In the genomic region with DNA sequence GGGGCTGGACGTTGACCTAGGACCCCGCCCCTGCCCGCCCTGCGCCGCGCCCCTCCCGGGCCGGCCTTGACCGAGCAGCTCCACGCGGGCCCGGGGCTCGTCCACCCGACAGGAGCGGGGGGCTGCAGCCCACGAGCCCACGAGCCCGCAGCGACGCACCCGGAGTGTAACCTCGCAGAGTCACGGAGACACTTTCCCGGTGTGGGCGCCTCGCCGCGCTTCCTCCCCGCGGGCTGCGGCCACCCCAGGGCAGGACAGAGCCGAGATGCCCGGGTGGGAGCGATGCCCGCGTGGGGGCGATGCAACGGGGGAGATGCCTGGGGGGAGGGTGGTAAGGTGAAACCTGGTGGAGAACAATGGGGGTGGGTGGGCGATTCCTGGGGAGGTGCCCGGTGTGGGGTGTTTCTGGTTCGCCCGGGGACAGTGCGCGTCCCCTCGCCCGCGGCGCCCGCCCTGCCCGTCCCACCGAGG, we compare ENCODE assay signal across 11 cellular contexts. TPM values are rescaled to one million over a fixed set of nuclear protein-coding genes. Genes with fewer than 3 reads are reported as not detected.
DNase-seq lines count a peak whose midpoint lies in the region; ATAC-seq and TF ChIP-seq lines count a peak whose summit lies in the region.
"Had no signal": no experiment of that assay in that cellular context is flagged by ENCODE, and none has a peak within 500 bp of the region (broad histone marks: within the 10 kb centered on the region; RNA-seq: fewer than 3 reads in every experiment).

No MANE protein-coding gene starts in this region.

- H2BK5ac ChIP-seq in trophoblast cell (ENCODE audit: low read depth, low read length, poor library complexity), result no peak overlapping the region

- H4K91ac ChIP-seq in trophoblast cell (ENCODE audit: low read depth, low read length), result no peak overlapping the region

- no peak overlapping the region for H4K12ac ChIP-seq in trophoblast cell (ENCODE audit: low read depth, low read length)

- intact Hi-C loops in esophagus squamous epithelium (cut with DNase I), result no loop called here

- H3K4me2 ChIP-seq in BLaER1 treated with 17β-estradiol and CSF1 and Interleukin-3, amounts not matched to agents 10 nM and 100 nM, result peak overlapping the region; percentile 88 to 99 (median 97)
- peak overlapping the region; percentile 49 for H3K4me2 ChIP-seq in trophoblast cell (ENCODE audit: low read length)

- WGBS in HUES64, result 1% methylated on average over 51 of the region's 51 CpGs
- WGBS in esophagus squamous epithelium, 2 donors, result 2% methylated on average over 8 of the region's 51 CpGs; no CpG with 5 or more reads in 1 of the 2 donors
- WGBS in trophoblast cell (ENCODE audit: extremely low coverage, insufficient coverage, insufficient read length), result no CpG with 5 or more reads among the region's 51 CpGs

- DNase-seq in esophagus squamous epithelium (lab: John Stamatoyannopoulos, UW), result no peak
- no peak for DNase-seq in trophoblast cell
- DNase-seq in stimulated activated CD4-positive, alpha-beta T cell treated with anti-CD3 and anti-CD28 coated beads, Interleukin-4, amount 100 ng/mL, for 24 hours, result no peak
- no peak for DNase-seq in NK-92 (lab: John Stamatoyannopoulos, UW; ENCODE audit: unreplicated experiment)
- DNase-seq in T-helper 1 cell, result no peak
- DNase-seq: central memory CD4-positive, alpha-beta T cell; GF-D8; NCI-H226 had no signal

- H4K20me1 ChIP-seq in BLaER1 treated with 17β-estradiol and CSF1 and Interleukin-3, amounts not matched to agents 10 nM and 100 nM, result peaks cover 0 to 29% (median 0%) of the 10 kb centered on the region in 11 experiments; a peak in 5 of 22 replicates

- peak overlapping the region in 1 of 11 experiments; percentile 40; a peak in 1 of 22 replicates for H3K27ac ChIP-seq in BLaER1 treated with 17β-estradiol and CSF1 and Interleukin-3, amounts not matched to agents 10 nM and 100 nM
- no peak overlapping the region for H3K27ac ChIP-seq in HUES64 (ENCODE audit: low read depth, low read length)
- peak overlapping the region in 2 of 4 donors; percentile 21 to 29 for H3K27ac ChIP-seq in esophagus squamous epithelium
- no peak overlapping the region for H3K27ac ChIP-seq in trophoblast cell (ENCODE audit: low read depth, low read length)

- no peak overlapping the region for H2BK120ac ChIP-seq in trophoblast cell (ENCODE audit: insufficient read depth, low read length, poor library complexity)

- H3K23ac ChIP-seq in trophoblast cell (ENCODE audit: low read length), result no peak overlapping the region

- peak overlapping the region; percentile 61 to 77 (median 66) for H3K4me3 ChIP-seq in BLaER1 treated with 17β-estradiol and CSF1 and Interleukin-3, amounts not matched to agents 10 nM and 100 nM
- H3K4me3 ChIP-seq in HUES64 (ENCODE audit: low read length), result peak overlapping the region; percentile 49
- H3K4me3 ChIP-seq in esophagus squamous epithelium, result peak overlapping the region; percentile 19 to 69 (median 42)
- H3K4me3 ChIP-seq in trophoblast cell (ENCODE audit: low read depth, low read length), result no peak overlapping the region

- no peaks in the 10 kb centered on the region; a peak in 1 of 22 replicates for H3K9me3 ChIP-seq in BLaER1 treated with 17β-estradiol and CSF1 and Interleukin-3, amounts not matched to agents 10 nM and 100 nM (replicated peaks in 1 of 11)
- H3K9me3 ChIP-seq in HUES64 (ENCODE audit: insufficient read depth, low read depth, low read length) (no peaks in the 10 kb centered on the region), esophagus squamous epithelium (no peaks in the 10 kb centered on the region), trophoblast cell (ENCODE audit: insufficient read depth, low read depth, low read length) (peaks cover 12% of the 10 kb centered on the region)

- H3K27me3 ChIP-seq in BLaER1 treated with 17β-estradiol and CSF1 and Interleukin-3, amounts not matched to agents 10 nM and 100 nM, result peaks cover 46 to 84% (median 76%) of the 10 kb centered on the region in 11 experiments
- peaks cover 95% of the 10 kb centered on the region for H3K27me3 ChIP-seq in HUES64 (ENCODE audit: insufficient read depth, low read length)
- H3K27me3 ChIP-seq in esophagus squamous epithelium, result peaks cover 16 to 67% (median 23%) of the 10 kb centered on the region in 4 donors
- peaks cover 53% of the 10 kb centered on the region for H3K27me3 ChIP-seq in trophoblast cell (ENCODE audit: insufficient read depth, low read length)

- no peaks in the 10 kb centered on the region for H3K36me3 ChIP-seq in BLaER1 treated with 17β-estradiol and CSF1 and Interleukin-3, amounts not matched to agents 10 nM and 100 nM
- no peaks in the 10 kb centered on the region for H3K36me3 ChIP-seq in HUES64 (ENCODE audit: insufficient read depth, low read length)
- H3K36me3 ChIP-seq in esophagus squamous epithelium, result no peaks in the 10 kb centered on the region
- no peaks in the 10 kb centered on the region for H3K36me3 ChIP-seq in trophoblast cell (ENCODE audit: control insufficient read depth in 1 of 2, insufficient read depth in 2 of 2, low read length in 2 of 2)

- no peak overlapping the region for H2AFZ ChIP-seq in trophoblast cell (ENCODE audit: insufficient read depth, low read length, poor library complexity)

- H2AK5ac ChIP-seq in trophoblast cell (ENCODE audit: low read length), result no peak overlapping the region

- no peak for ATAC-seq in GM21737 (IDR thresholded peaks at IDR 0.05; ENCODE audit: unreplicated experiment)

- no peak overlapping the region for H3K4ac ChIP-seq in trophoblast cell (ENCODE audit: low read depth, low read length)

- H3K18ac ChIP-seq in trophoblast cell (ENCODE audit: low read length), result no peak overlapping the region

- no peak overlapping the region for H4K8ac ChIP-seq in trophoblast cell (ENCODE audit: low read depth, low read length)

- peaks cover 7% of the 10 kb centered on the region for H3K79me1 ChIP-seq in trophoblast cell (ENCODE audit: low read length)

- H3K4me1 ChIP-seq in BLaER1 treated with 17β-estradiol and CSF1 and Interleukin-3, amounts not matched to agents 10 nM and 100 nM, result peaks cover 10 to 44% (median 36%) of the 10 kb centered on the region in 10 experiments; a peak in 19 of 20 replicates
- no peaks in the 10 kb centered on the region for H3K4me1 ChIP-seq in HUES64 (ENCODE audit: insufficient read depth, low read length)
- peaks cover 20 to 33% (median 24%) of the 10 kb centered on the region in 3 donors for H3K4me1 ChIP-seq in esophagus squamous epithelium
- peaks cover 0 to 10% of the 10 kb centered on the region in 2 experiments for H3K4me1 ChIP-seq in trophoblast cell (ENCODE audit: control insufficient read depth in 1 of 2, insufficient read depth in 2 of 2, low read length in 2 of 2)

- no peak overlapping the region for H2BK12ac ChIP-seq in trophoblast cell (ENCODE audit: low read length)

- H3K9ac ChIP-seq in BLaER1 treated with 17β-estradiol and CSF1 and Interleukin-3, amounts not matched to agents 10 nM and 100 nM, result peak overlapping the region; percentile 43 to 81 (median 64); a peak in 17 of 22 replicates
- no peak overlapping the region for H3K9ac ChIP-seq in HUES64 (ENCODE audit: low read depth, low read length)
- H3K9ac ChIP-seq in trophoblast cell (ENCODE audit: low read length), result no peak overlapping the region

- TF ChIP-seq CTCF in esophagus squamous epithelium (IDR thresholded peaks at IDR 0.05), result no peak

- no peak overlapping the region for H3K14ac ChIP-seq in trophoblast cell (ENCODE audit: low read length)

- TF ChIP-seq POLR2A in esophagus squamous epithelium (IDR thresholded peaks at IDR 0.05), result no peak

- H3K79me2 ChIP-seq in trophoblast cell (ENCODE audit: control insufficient read depth, insufficient read depth, low read length, poor library complexity), result peaks cover 6% of the 10 kb centered on the region

RNA-seq across cellular contexts. Expression of gene ZBED4, which starts 4.9 kb away (rescaled TPM):
- 17.0 TPM for polyA plus RNA-seq in HUES64 (2013, experiment 1 of 2)
- polyA plus RNA-seq in HUES64 (2013, experiment 2 of 2), result 20.5 TPM
- 10 to 100 TPM in 3 of 4 donors, 1 to 10 TPM in 1; 9.6 to 14.1 (median 13.7) TPM for total RNA-seq in esophagus squamous epithelium
- 16.0 and 16.8 TPM in 2 replicates for polyA plus RNA-seq in trophoblast cell (2013)

RNA-seq across cellular contexts. Expression of gene BRD1, which starts 21.1 kb away (rescaled TPM):
- 23.3 TPM for polyA plus RNA-seq in HUES64 (2013, experiment 1 of 2)
- 22.9 TPM for polyA plus RNA-seq in HUES64 (2013, experiment 2 of 2)
- total RNA-seq in esophagus squamous epithelium, result 10 to 100 TPM; 17.8 to 37.4 (median 29.9) TPM
- 18.7 and 19.7 TPM in 2 replicates for polyA plus RNA-seq in trophoblast cell (2013)

Comparison
In these comparisons a context has a peak if more than half of its experiments do, and no peak if none do; other contexts are left out.
1. H3K9ac ChIP-seq: peak in BLaER1 treated with 17β-estradiol and CSF1 and Interleukin-3, amounts not matched to agents 10 nM and 100 nM (11 of 11); none in HUES64 (single experiment) and trophoblast cell (single experiment).